2 cellular contexts compared by ENCODE assay signal in the genomic region with DNA sequence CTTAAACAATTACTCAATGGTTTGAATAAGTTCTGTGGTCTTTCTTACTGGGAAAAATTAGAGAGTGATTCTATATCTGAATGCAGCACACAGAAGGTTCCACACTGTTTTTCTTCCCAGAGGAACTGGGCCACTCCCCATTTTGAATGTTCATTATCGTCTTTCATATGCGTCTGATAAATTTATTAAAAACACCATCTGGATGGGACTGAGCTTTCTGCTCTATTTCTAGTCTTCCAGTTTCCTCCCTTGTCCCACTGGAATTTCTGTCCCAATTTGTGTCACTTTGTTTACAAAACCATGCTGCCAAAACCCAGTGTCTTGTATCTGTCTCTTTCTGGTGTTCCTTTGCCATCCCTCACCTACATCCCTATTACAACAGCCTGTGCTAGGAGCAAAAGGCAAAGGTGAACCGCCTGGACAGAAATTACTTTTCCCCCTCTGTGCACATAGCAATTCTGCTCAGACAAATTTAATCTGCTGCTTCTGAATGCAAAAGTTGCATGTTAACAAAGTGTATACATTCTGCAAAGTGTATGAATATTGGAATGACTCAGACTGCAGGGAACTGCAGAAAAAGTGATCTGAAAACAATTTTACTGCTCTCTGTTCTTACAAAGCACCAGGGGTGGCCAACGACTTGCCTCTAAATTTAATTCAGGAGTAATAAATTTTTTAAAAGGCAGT.
A peak's percentile ranks its signal among the peaks of the same experiment; 100 is the strongest.
TF ChIP-seq lines count a peak whose summit lies in the region.

No MANE protein-coding gene starts in this region.

TF ChIP-seq in liver, 16 proteins besides CTCF, POLR2A, EP300 and RAD21 (continued from another document):
- TF ChIP-seq, protein P1, sequence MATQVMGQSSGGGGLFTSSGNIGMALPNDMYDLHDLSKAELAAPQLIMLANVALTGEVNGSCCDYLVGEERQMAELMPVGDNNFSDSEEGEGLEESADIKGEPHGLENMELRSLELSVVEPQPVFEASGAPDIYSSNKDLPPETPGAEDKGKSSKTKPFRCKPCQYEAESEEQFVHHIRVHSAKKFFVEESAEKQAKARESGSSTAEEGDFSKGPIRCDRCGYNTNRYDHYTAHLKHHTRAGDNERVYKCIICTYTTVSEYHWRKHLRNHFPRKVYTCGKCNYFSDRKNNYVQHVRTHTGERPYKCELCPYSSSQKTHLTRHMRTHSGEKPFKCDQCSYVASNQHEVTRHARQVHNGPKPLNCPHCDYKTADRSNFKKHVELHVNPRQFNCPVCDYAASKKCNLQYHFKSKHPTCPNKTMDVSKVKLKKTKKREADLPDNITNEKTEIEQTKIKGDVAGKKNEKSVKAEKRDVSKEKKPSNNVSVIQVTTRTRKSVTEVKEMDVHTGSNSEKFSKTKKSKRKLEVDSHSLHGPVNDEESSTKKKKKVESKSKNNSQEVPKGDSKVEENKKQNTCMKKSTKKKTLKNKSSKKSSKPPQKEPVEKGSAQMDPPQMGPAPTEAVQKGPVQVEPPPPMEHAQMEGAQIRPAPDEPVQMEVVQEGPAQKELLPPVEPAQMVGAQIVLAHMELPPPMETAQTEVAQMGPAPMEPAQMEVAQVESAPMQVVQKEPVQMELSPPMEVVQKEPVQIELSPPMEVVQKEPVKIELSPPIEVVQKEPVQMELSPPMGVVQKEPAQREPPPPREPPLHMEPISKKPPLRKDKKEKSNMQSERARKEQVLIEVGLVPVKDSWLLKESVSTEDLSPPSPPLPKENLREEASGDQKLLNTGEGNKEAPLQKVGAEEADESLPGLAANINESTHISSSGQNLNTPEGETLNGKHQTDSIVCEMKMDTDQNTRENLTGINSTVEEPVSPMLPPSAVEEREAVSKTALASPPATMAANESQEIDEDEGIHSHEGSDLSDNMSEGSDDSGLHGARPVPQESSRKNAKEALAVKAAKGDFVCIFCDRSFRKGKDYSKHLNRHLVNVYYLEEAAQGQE (IDR thresholded peaks at IDR 0.05), result no peak
- TF ChIP-seq GABPA (IDR thresholded peaks at IDR 0.05 in 1 of 2, conservative IDR thresholded peaks at IDR 0.05 in 1 of 2) (no peak), SP1 (IDR thresholded peaks at IDR 0.05) (peak; percentile 52), FOXA1 (IDR thresholded peaks at IDR 0.05) (no peak), NR2F2 (IDR thresholded peaks at IDR 0.05) (no peak), HNF4A (conservative IDR thresholded peaks at IDR 0.05) (peak; percentile 76 to 78), JUND (IDR thresholded peaks at IDR 0.05) (no peak), MAX (IDR thresholded peaks at IDR 0.05) (no peak), TAF1 (conservative IDR thresholded peaks at IDR 0.05) (no peak), FOXA2 (IDR thresholded peaks at IDR 0.05) (no peak), RXRA (IDR thresholded peaks at IDR 0.05) (peak; percentile 40 to 58), YY1 (IDR thresholded peaks at IDR 0.05) (no peak)
- TF ChIP-seq, protein P2, sequence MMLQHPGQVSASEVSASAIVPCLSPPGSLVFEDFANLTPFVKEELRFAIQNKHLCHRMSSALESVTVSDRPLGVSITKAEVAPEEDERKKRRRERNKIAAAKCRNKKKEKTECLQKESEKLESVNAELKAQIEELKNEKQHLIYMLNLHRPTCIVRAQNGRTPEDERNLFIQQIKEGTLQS (IDR thresholded peaks at IDR 0.05), result no peak
- TF ChIP-seq, protein P3, sequence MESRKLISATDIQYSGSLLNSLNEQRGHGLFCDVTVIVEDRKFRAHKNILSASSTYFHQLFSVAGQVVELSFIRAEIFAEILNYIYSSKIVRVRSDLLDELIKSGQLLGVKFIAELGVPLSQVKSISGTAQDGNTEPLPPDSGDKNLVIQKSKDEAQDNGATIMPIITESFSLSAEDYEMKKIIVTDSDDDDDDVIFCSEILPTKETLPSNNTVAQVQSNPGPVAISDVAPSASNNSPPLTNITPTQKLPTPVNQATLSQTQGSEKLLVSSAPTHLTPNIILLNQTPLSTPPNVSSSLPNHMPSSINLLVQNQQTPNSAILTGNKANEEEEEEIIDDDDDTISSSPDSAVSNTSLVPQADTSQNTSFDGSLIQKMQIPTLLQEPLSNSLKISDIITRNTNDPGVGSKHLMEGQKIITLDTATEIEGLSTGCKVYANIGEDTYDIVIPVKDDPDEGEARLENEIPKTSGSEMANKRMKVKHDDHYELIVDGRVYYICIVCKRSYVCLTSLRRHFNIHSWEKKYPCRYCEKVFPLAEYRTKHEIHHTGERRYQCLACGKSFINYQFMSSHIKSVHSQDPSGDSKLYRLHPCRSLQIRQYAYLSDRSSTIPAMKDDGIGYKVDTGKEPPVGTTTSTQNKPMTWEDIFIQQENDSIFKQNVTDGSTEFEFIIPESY (IDR thresholded peaks at IDR 0.05), result no peak

TF ChIP-seq in HepG2, 621 proteins besides CTCF, POLR2A, EP300 and RAD21 (continued from another document):
- TF ChIP-seq ZNF282 (IDR thresholded peaks at IDR 0.05; ENCODE audit: partially characterized antibody) (no peak), SRSF1 (optimal IDR thresholded peaks at IDR 0.05; ENCODE audit: low read depth, low read length) (no peak), SAFB2 (CRISPR knock-in tag; IDR thresholded peaks at IDR 0.05; ENCODE audit: borderline replicate concordance, low read depth) (no peak), ZNF441 (CRISPR knock-in tag; IDR thresholded peaks at IDR 0.05; ENCODE audit: borderline replicate concordance) (no peak), ZNF264 (CRISPR knock-in tag; IDR thresholded peaks at IDR 0.05) (no peak), ISL2 (CRISPR knock-in tag; IDR thresholded peaks at IDR 0.05) (no peak), MAF1 (CRISPR knock-in tag; IDR thresholded peaks at IDR 0.05; ENCODE audit: borderline replicate concordance) (no peak)
- TF ChIP-seq, protein P4, sequence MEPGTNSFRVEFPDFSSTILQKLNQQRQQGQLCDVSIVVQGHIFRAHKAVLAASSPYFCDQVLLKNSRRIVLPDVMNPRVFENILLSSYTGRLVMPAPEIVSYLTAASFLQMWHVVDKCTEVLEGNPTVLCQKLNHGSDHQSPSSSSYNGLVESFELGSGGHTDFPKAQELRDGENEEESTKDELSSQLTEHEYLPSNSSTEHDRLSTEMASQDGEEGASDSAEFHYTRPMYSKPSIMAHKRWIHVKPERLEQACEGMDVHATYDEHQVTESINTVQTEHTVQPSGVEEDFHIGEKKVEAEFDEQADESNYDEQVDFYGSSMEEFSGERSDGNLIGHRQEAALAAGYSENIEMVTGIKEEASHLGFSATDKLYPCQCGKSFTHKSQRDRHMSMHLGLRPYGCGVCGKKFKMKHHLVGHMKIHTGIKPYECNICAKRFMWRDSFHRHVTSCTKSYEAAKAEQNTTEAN (CRISPR knock-in tag; conservative IDR thresholded peaks at IDR 0.05), result no peak
